27 cellular contexts compared by ENCODE assay signal in genomic region chr6:38064431-38064830, GRCh38.
"Had no signal": no experiment of that assay in that cellular context is flagged by ENCODE, and none has a peak within 500 bp of the region (broad histone marks: within the 10 kb centered on the region; RNA-seq: fewer than 3 reads in every experiment).

No MANE protein-coding gene starts in this region.

- H3K9me3 ChIP-seq: esophagus squamous epithelium, left lung, lower lobe of right lung, right atrium auricular region, uterus had no signal

- H3K9me3 Mint-ChIP-seq: activated B cell treated with CpG ODN at 0.5 μM for 24 hours; activated T-cell treated with anti-CD3 and anti-CD28 coated beads, Interleukin-2, amount 50 U/mL, for 72 hours; natural killer cell; neural progenitor cell; stimulated activated naive CD8-positive, alpha-beta T cell treated with anti-CD3 and anti-CD28 coated beads, Interleukin-15, Interleukin-2, amounts not matched to agents 100 ng/mL and 50 ng/mL, for 24 hours; T-cell; T-helper 2 cell treated with Interferon-gamma antibody and Interleukin-4, amounts not matched to agents 5 μg/mL and 100 μg/mL, for 36 hours; type B pancreatic cell had no signal

- H3K4me1 ChIP-seq: left lung, lower lobe of right lung, neural progenitor cell had no signal

- H3K4me2 ChIP-seq: neural progenitor cell had no signal

- H2AFZ ChIP-seq: neural progenitor cell had no signal

- DNase-seq: activated B cell treated with CpG ODN at 0.5 μM for 24 hours; activated CD4-positive, alpha-beta T cell treated with anti-CD3 and anti-CD28 coated beads, Interleukin-2, amount 50 U/mL, for 1 hour; activated naive CD4-positive, alpha-beta T cell; activated T-cell treated with anti-CD3 and anti-CD28 coated beads for 4 hours; activated T-cell treated with anti-CD3 and anti-CD28 coated beads, Interleukin-2, amount 50 U/mL, for 72 hours; dermis blood vessel endothelial cell; effector CD4-positive, alpha-beta T cell; esophagus squamous epithelium; left lung; lower lobe of right lung; mesenchymal stem cell; natural killer cell; occipital lobe; stimulated activated CD4-positive, alpha-beta T cell treated with anti-CD3 and anti-CD28 coated beads, Interleukin-2, amount 100 ng/mL, for 48 hours; substantia nigra; T-cell; uterus had no signal

- FAIRE-seq: bronchial epithelial cell, colon, frontal cortex, islet of Langerhans had no signal

- H3K36me3 Mint-ChIP-seq: natural killer cell had no signal

- H3K4me3 ChIP-seq: esophagus squamous epithelium, left lung, lower lobe of right lung, neural progenitor cell, right atrium auricular region, uterus had no signal

- H3K27me3 Mint-ChIP-seq: activated B cell treated with CpG ODN at 0.5 μM for 24 hours; activated naive CD8-positive, alpha-beta T cell; stimulated activated naive CD8-positive, alpha-beta T cell treated with anti-CD3 and anti-CD28 coated beads, Interleukin-15, Interleukin-2, amounts not matched to agents 100 ng/mL and 50 ng/mL, for 24 hours; T-cell; type B pancreatic cell had no signal

- H3K27ac ChIP-seq: esophagus squamous epithelium, left lung, lower lobe of right lung, neural progenitor cell, right atrium auricular region, uterus had no signal

- H3K9ac ChIP-seq: neural progenitor cell had no signal

- H3K27ac Mint-ChIP-seq: activated B cell treated with CpG ODN at 0.5 μM for 24 hours; activated naive CD8-positive, alpha-beta T cell; neural progenitor cell; stimulated activated naive CD8-positive, alpha-beta T cell treated with anti-CD3 and anti-CD28 coated beads, Interleukin-15, Interleukin-2, amounts not matched to agents 100 ng/mL and 50 ng/mL, for 24 hours; T-cell; T-helper 2 cell treated with Interferon-gamma antibody and Interleukin-4, amounts not matched to agents 5 μg/mL and 100 μg/mL, for 36 hours; type B pancreatic cell had no signal

- H3K4me1 Mint-ChIP-seq: neural progenitor cell had no signal

- H3K27me3 ChIP-seq: esophagus squamous epithelium, left lung, neural progenitor cell, right atrium auricular region, uterus had no signal

- H3K36me3 ChIP-seq: neural progenitor cell, uterus had no signal

- H3K4me3 Mint-ChIP-seq: activated B cell treated with CpG ODN at 0.5 μM for 24 hours; activated naive CD8-positive, alpha-beta T cell; activated T-cell treated with anti-CD3 and anti-CD28 coated beads, Interleukin-2, amount 50 U/mL, for 72 hours; natural killer cell; neural progenitor cell; stimulated activated naive CD8-positive, alpha-beta T cell treated with anti-CD3 and anti-CD28 coated beads, Interleukin-15, Interleukin-2, amounts not matched to agents 100 ng/mL and 50 ng/mL, for 24 hours; T-cell; T-helper 2 cell treated with Interferon-gamma antibody and Interleukin-4, amounts not matched to agents 5 μg/mL and 100 μg/mL, for 36 hours; type B pancreatic cell had no signal

- ATAC-seq: activated T-cell treated with anti-CD3 and anti-CD28 coated beads, Interleukin-2, amount 50 U/mL, for 72 hours; left lung; lower lobe of right lung; natural killer cell; T-cell had no signal
